In genomic region chr5:163266249-163266648, GRCh38 we compare ENCODE assay signal across 4 cellular contexts.
A peak's percentile ranks its signal among the peaks of the same experiment; 100 is the strongest.
DNase-seq lines count a peak whose midpoint lies in the region; ATAC-seq, FAIRE-seq and TF ChIP-seq lines count a peak whose summit lies in the region.
"Not testable (repeated sequence)": the region's sequence is repeated elsewhere in the genome, so short reads cannot be mapped to it uniquely, and the experiment has no call there.

No MANE protein-coding gene starts in this region.

- not testable (repeated sequence) for TF ChIP-seq EP300 in A549 (IDR thresholded peaks at IDR 0.05)

- H3K9me3 ChIP-seq in A549; HEK293 (ENCODE audit: control insufficient read depth, insufficient read depth, low read depth, low read length): not testable (repeated sequence)

- CTCF ChIA-PET in A549 (lab: Yijun Ruan, JAX); HEK293 (lab: Yijun Ruan, JAX); WTC11 (lab: Charles Lee): not testable (repeated sequence)

- not testable (repeated sequence) for ATAC-seq in A549, WTC11

- H3K27me3 Mint-ChIP-seq in WTC11 (ENCODE audit: low read depth): not testable (repeated sequence)

- not testable (repeated sequence) for TF ChIP-seq RAD21 in A549 (conservative IDR thresholded peaks at IDR 0.05 in 1 of 2, IDR thresholded peaks at IDR 0.05 in 1 of 2)

- H3K27ac ChIP-seq in A549; HEK293 (ENCODE audit: extremely low read depth, low read depth, low read length): not testable (repeated sequence)

- not testable (repeated sequence) for H3K36me3 ChIP-seq in HEK293 (ENCODE audit: control insufficient read depth in 2 of 2, insufficient read depth in 1 of 2, low read length in 2 of 2)

- not testable (repeated sequence) for H3K4me3 Mint-ChIP-seq in WTC11

- FAIRE-seq in A549 (lab: Jason Lieb, UNC): not testable (repeated sequence)
- peak; percentile 43 for FAIRE-seq in frontal cortex (lab: Jason Lieb, UNC)

- not testable (repeated sequence) for H3K27ac Mint-ChIP-seq in WTC11

- H3K4me3 ChIP-seq in A549; HEK293 (ENCODE audit: low read depth, low read length): not testable (repeated sequence)

- H3K4me1 Mint-ChIP-seq in WTC11: not testable (repeated sequence)

- DNase-seq in A549 (ENCODE audit: low read depth in 1 of 2, low spot score in 1 of 2); WTC11 (ENCODE audit: low spot score); frontal cortex (ENCODE audit: low spot score in 2 of 2): not testable (repeated sequence)

- not testable (repeated sequence) for H3K4me1 ChIP-seq in A549; HEK293 (ENCODE audit: control insufficient read depth, insufficient read depth, low read length)

- not testable (repeated sequence) for H3K9me3 Mint-ChIP-seq in WTC11

- H3K36me3 Mint-ChIP-seq in WTC11: not testable (repeated sequence)

- POLR2A ChIA-PET in A549 (lab: Yijun Ruan, JAX); HEK293 (lab: Yijun Ruan, JAX); WTC11 (lab: Charles Lee): not testable (repeated sequence)

- not testable (repeated sequence) for H3K4me2 ChIP-seq in A549

- WGBS in A549 (ENCODE audit: missing lambda C conversion rate): 5% methylated on average over 5 of the region's 5 CpGs

- TF ChIP-seq CTCF in A549 (IDR thresholded peaks at IDR 0.05); HEK293 (tag by site-specific recombination; IDR thresholded peaks at IDR 0.05); WTC11 (IDR thresholded peaks at IDR 0.05): not testable (repeated sequence)

- not testable (repeated sequence) for TF ChIP-seq POLR2A in A549 (IDR thresholded peaks at IDR 0.05; ENCODE audit: low read length)

TF ChIP-seq in A549, 52 proteins besides CTCF, POLR2A, EP300 and RAD21:
- peak; percentile 56 for TF ChIP-seq ZC3H11A (IDR thresholded peaks at IDR 0.05)

TF ChIP-seq in HEK293, 187 proteins besides CTCF, POLR2A, EP300 and RAD21 (continues in another document):
- TF ChIP-seq ZNF394 (tag by site-specific recombination; IDR thresholded peaks at IDR 0.05; ENCODE audit: borderline replicate concordance) (peak; percentile 33; the same call in 1 of the 2 replicates), ZNF426 (tag by site-specific recombination; IDR thresholded peaks at IDR 0.05) (peak; percentile 43)
- TF ChIP-seq, protein P1, sequence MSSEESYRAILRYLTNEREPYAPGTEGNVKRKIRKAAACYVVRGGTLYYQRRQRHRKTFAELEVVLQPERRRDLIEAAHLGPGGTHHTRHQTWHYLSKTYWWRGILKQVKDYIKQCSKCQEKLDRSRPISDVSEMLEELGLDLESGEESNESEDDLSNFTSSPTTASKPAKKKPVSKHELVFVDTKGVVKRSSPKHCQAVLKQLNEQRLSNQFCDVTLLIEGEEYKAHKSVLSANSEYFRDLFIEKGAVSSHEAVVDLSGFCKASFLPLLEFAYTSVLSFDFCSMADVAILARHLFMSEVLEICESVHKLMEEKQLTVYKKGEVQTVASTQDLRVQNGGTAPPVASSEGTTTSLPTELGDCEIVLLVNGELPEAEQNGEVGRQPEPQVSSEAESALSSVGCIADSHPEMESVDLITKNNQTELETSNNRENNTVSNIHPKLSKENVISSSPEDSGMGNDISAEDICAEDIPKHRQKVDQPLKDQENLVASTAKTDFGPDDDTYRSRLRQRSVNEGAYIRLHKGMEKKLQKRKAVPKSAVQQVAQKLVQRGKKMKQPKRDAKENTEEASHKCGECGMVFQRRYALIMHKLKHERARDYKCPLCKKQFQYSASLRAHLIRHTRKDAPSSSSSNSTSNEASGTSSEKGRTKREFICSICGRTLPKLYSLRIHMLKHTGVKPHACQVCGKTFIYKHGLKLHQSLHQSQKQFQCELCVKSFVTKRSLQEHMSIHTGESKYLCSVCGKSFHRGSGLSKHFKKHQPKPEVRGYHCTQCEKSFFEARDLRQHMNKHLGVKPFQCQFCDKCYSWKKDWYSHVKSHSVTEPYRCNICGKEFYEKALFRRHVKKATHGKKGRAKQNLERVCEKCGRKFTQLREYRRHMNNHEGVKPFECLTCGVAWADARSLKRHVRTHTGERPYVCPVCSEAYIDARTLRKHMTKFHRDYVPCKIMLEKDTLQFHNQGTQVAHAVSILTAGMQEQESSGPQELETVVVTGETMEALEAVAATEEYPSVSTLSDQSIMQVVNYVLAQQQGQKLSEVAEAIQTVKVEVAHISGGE (tag by site-specific recombination; conservative IDR thresholded peaks at IDR 0.05; ENCODE audit: low read depth): peak; percentile 46; the same call in 1 of the 2 replicates

TF ChIP-seq in WTC11, 78 proteins besides CTCF, POLR2A, EP300 and RAD21:
- peak; percentile 32; the same call in 1 of the 2 replicates for TF ChIP-seq HMGA2 (CRISPR knock-in tag; IDR thresholded peaks at IDR 0.05)
